In genomic region chr2:9003616-9004337, GRCh38 we compare ENCODE assay signal across 8 cellular contexts. TPM values are rescaled to one million over a fixed set of nuclear protein-coding genes. Genes with fewer than 3 reads are reported as not detected.
A peak's percentile ranks its signal among the peaks of the same experiment; 100 is the strongest.
DNase-seq lines count a peak whose midpoint lies in the region; ATAC-seq lines count a peak whose summit lies in the region.

Gene MBOAT2, minus strand, starts transcription at chr2:9003684. Its CDS starts 70 bp downstream, at chr2:9003614.

- CTCF ChIA-PET in CD4-positive, alpha-beta memory T cell (lab: Charles Lee; ENCODE audit: partially characterized antibody) = no interaction called here

- no peaks in the 10 kb centered on the region for H3K27me3 Mint-ChIP-seq in CD4-positive, alpha-beta memory T cell

- H3K27ac ChIP-seq in CD4-positive, alpha-beta memory T cell (ENCODE audit: low read depth, low read length) = peak within 1 kb of the TSS; percentile 31

- no peaks in the 10 kb centered on the region for H3K36me3 ChIP-seq in CD4-positive, alpha-beta memory T cell (ENCODE audit: insufficient read depth, low read length)

- H3K4me1 Mint-ChIP-seq in CD4-positive, alpha-beta memory T cell = peaks cover 10 to 22% (median 14%) of the 10 kb centered on the region in 4 donors

- no peaks in the 10 kb centered on the region for H3K9me3 Mint-ChIP-seq in CD4-positive, alpha-beta memory T cell

- no peaks in the 10 kb centered on the region for H3K36me3 Mint-ChIP-seq in CD4-positive, alpha-beta memory T cell

- peak; percentile 70 to 79 (median 74) for DNase-seq in CD4-positive, alpha-beta memory T cell
- DNase-seq in HPDE6-E6E7 (ENCODE audit: extremely low spot score) (peak; percentile 96), NOMO-1 treated with DMSO at 0.1 percent for 48 hours (lab: John Stamatoyannopoulos, UW; ENCODE audit: unreplicated experiment) (peak; percentile 75), activated T-cell treated with anti-CD3 and anti-CD28 coated beads for 1 hour (ENCODE audit: low read depth) (peak; percentile 66), epidermal melanocyte (ENCODE audit: insufficient read length, low spot score) (peak; percentile 92), middle frontal gyrus (ENCODE audit: extremely low spot score, low spot score) (peak; percentile 84)
- DNase-seq in stimulated activated CD8-positive, alpha-beta memory T cell treated with anti-CD3 and anti-CD28 coated beads, Interleukin-15, amount 100 ng/mL, for 4 hours (ENCODE audit: low read depth in 2 of 2) = peak; percentile 55 to 66

- intact Hi-C loops in CD4-positive, alpha-beta memory T cell (cut with micrococcal nuclease) = loop anchor here (5.0 kb wide), 2 partner anchors 166 to 321 kb away; partner anchors contain the start of genes ID2 and KIDINS220

- ATAC-seq in GM19463 (IDR thresholded peaks at IDR 0.05; ENCODE audit: unreplicated experiment) = peak; percentile 87

- H3K9me3 ChIP-seq in CD4-positive, alpha-beta memory T cell (ENCODE audit: control insufficient read depth in 1 of 2, low read length in 2 of 2) = no peaks in the 10 kb centered on the region

- POLR2A ChIA-PET in CD4-positive, alpha-beta memory T cell (lab: Charles Lee; ENCODE audit: partially characterized antibody) = interaction anchor here (0.6 to 1.0 kb wide), 2 partner anchors 325 to 420 kb away, joined by 3 read pairs; no protein-coding TSS in a partner anchor

- peak within 1 kb of the TSS; percentile 83 to 89 (median 87) for H3K4me3 Mint-ChIP-seq in CD4-positive, alpha-beta memory T cell

- no peaks in the 10 kb centered on the region for H3K27me3 ChIP-seq in CD4-positive, alpha-beta memory T cell (ENCODE audit: insufficient read depth, low read length)

- peaks cover 6% of the 10 kb centered on the region for H3K4me1 ChIP-seq in CD4-positive, alpha-beta memory T cell (ENCODE audit: insufficient read depth, low read length)

- H3K27ac Mint-ChIP-seq in CD4-positive, alpha-beta memory T cell = peak within 1 kb of the TSS; percentile 67 to 82 (median 79)

- H3K4me3 ChIP-seq in CD4-positive, alpha-beta memory T cell (ENCODE audit: low read length in 2 of 2) = peak within 1 kb of the TSS in 1 of 2 donors; percentile 55

RNA-seq across cellular contexts. Expression of gene MBOAT2, which starts in this region (rescaled TPM):
- 1 to 10 TPM; 1.5 to 2.0 TPM for total RNA-seq in CD4-positive, alpha-beta memory T cell
- polyA plus RNA-seq in CD4-positive, alpha-beta memory T cell = 1 to 10 TPM in 1 of 2 donors, under 1 TPM in 1; 0.20 to 1.9 TPM
